In genomic region chr1:189619682-189620332, GRCh38 we compare ENCODE assay signal across 12 cellular contexts.
DNase-seq lines count a peak whose midpoint lies in the region; ATAC-seq and TF ChIP-seq lines count a peak whose summit lies in the region.
"Had no signal": no experiment of that assay in that cellular context is flagged by ENCODE, and none has a peak within 500 bp of the region (broad histone marks: within the 10 kb centered on the region; RNA-seq: fewer than 3 reads in every experiment).

No MANE protein-coding gene starts in this region.

- DNase-seq in A673 (ENCODE audit: low spot score) (peak; percentile 67), HFFc6 (peak; percentile 0), RWPE1 (ENCODE audit: low spot score) (peak; percentile 90), fibroblast of pulmonary artery (ENCODE audit: low read depth) (peak; percentile 90), MV-4-11 (lab: John Stamatoyannopoulos, UW) (no peak), middle frontal gyrus (ENCODE audit: extremely low spot score, low spot score) (no peak), mesenteric fat pad (ENCODE audit: low spot score) (no peak)
- DNase-seq: activated naive CD4-positive, alpha-beta T cell treated with anti-CD3 and anti-CD28 coated beads for 36 hours had no signal

- TF ChIP-seq CTCF in A673 (conservative IDR thresholded peaks at IDR 0.05; ENCODE audit: low read depth, low read length): no peak
- TF ChIP-seq CTCF in HFFc6 (IDR thresholded peaks at IDR 0.05): no peak
- TF ChIP-seq CTCF in RWPE1 (conservative IDR thresholded peaks at IDR 0.05; ENCODE audit: low read depth): no peak
- no peak for TF ChIP-seq CTCF in fibroblast of pulmonary artery (IDR thresholded peaks at IDR 0.05; ENCODE audit: low read length, missing control alignments)

- no peak overlapping the region for H3K4me3 ChIP-seq in A673 (ENCODE audit: low read depth, low read length, poor library complexity, severe bottlenecking)
- H3K4me3 ChIP-seq in fibroblast of pulmonary artery (replicated peaks; ENCODE audit: low read depth, low read length): no peak overlapping the region
- H3K4me3 ChIP-seq: BLaER1, GM12878, suprapubic skin had no signal

- no TSS peak for BruUV-seq in A673 (replicated peaks; lab: Mats Ljungman, UMichigan)

- no peak overlapping the region for H3K4me3 Mint-ChIP-seq in HFFc6
- H3K4me3 Mint-ChIP-seq: activated naive CD4-positive, alpha-beta T cell treated with anti-CD3 and anti-CD28 coated beads for 36 hours had no signal

- H3K27me3 Mint-ChIP-seq in HFFc6 (ENCODE audit: insufficient read depth): no peaks in the 10 kb centered on the region

- CTCF ChIA-PET in A673 (lab: Charles Lee): no interaction called here
- CTCF ChIA-PET in RWPE1 (lab: Yijun Ruan, JAX): interaction anchor here (0.6 to 0.7 kb wide), 3 partner anchors 39 to 545 kb away, joined by 4 to 5 read pairs (median 4); no protein-coding TSS in a partner anchor

- H3K27ac Mint-ChIP-seq in HFFc6: no peak overlapping the region
- H3K27ac Mint-ChIP-seq: activated naive CD4-positive, alpha-beta T cell treated with anti-CD3 and anti-CD28 coated beads for 36 hours had no signal

- intact Hi-C loops in A673 (cut with micrococcal nuclease; ENCODE audit: unreplicated experiment): no loop called here

- peaks cover 25% of the 10 kb centered on the region for H3K9me3 Mint-ChIP-seq in HFFc6

- no peak overlapping the region for H3K27ac ChIP-seq in A673 (ENCODE audit: low read depth, low read length, poor library complexity, severe bottlenecking)
- H3K27ac ChIP-seq in RWPE1: no peak overlapping the region
- H3K27ac ChIP-seq: BLaER1, suprapubic skin had no signal

- ATAC-seq in GM21717 (IDR thresholded peaks at IDR 0.05; ENCODE audit: unreplicated experiment): no peak
- ATAC-seq: GM12878 had no signal

- POLR2A ChIA-PET in A673 (lab: Charles Lee; ENCODE audit: low non-redundant PET): no interaction called here
- POLR2A ChIA-PET in RWPE1 (lab: Yijun Ruan, JAX; ENCODE audit: low non-redundant PET): no interaction called here

- no peaks in the 10 kb centered on the region for H3K4me1 Mint-ChIP-seq in HFFc6 (ENCODE audit: low read depth)

- H3K36me3 Mint-ChIP-seq in HFFc6 (ENCODE audit: low read depth): no peaks in the 10 kb centered on the region

- H3K9me3 ChIP-seq in A673 (ENCODE audit: low read depth, low read length, poor library complexity, severe bottlenecking): no peaks in the 10 kb centered on the region
- H3K9me3 ChIP-seq: BLaER1, suprapubic skin had no signal

- no peaks in the 10 kb centered on the region for H3K27me3 ChIP-seq in A673 (replicated peaks; ENCODE audit: insufficient read depth, low read depth, low read length, poor library complexity)
- H3K27me3 ChIP-seq: BLaER1, suprapubic skin had no signal

- H3K4me1 ChIP-seq in A673 (ENCODE audit: insufficient read depth, low read length, poor library complexity, severe bottlenecking): no peaks in the 10 kb centered on the region
- H3K4me1 ChIP-seq: BLaER1, suprapubic skin had no signal

- no peaks in the 10 kb centered on the region for H3K36me3 ChIP-seq in A673 (ENCODE audit: insufficient read depth, low read length, poor library complexity, severe bottlenecking)
- H3K36me3 ChIP-seq: BLaER1, suprapubic skin had no signal

Comparison
In these comparisons a context has a peak if more than half of its experiments do, and no peak if none do; other contexts are left out.
1. DNase-seq: peak in A673 (single experiment), HFFc6 (single experiment), RWPE1 (single experiment) and fibroblast of pulmonary artery (single experiment); none in MV-4-11 (single experiment), middle frontal gyrus (single experiment) and mesenteric fat pad (single experiment).